8 cellular contexts compared by ENCODE assay signal in genomic region chrX:63350551-63350950, GRCh38. TPM values are rescaled to one million over a fixed set of nuclear protein-coding genes. Genes with fewer than 3 reads are reported as not detected.
A peak's percentile ranks its signal among the peaks of the same experiment; 100 is the strongest.
DNase-seq lines count a peak whose midpoint lies in the region; ATAC-seq and TF ChIP-seq lines count a peak whose summit lies in the region.

No MANE protein-coding gene starts in this region.

- peak; percentile 42 for ATAC-seq in HG02642 (IDR thresholded peaks at IDR 0.05; ENCODE audit: poor library complexity, unreplicated experiment)
- peak; percentile 67 for ATAC-seq in foreskin keratinocyte

- H3K4me3 Mint-ChIP-seq in activated T-cell treated with anti-CD3 and anti-CD28 coated beads, Interleukin-2, amount 50 U/mL, for 24 hours, result peak overlapping the region; percentile 81

- H3K27ac ChIP-seq in foreskin keratinocyte (no peak overlapping the region), osteoblast (ENCODE audit: low read depth, low read length) (peak overlapping the region; percentile 23)

- H3K36me3 ChIP-seq in osteoblast (ENCODE audit: insufficient read depth, low read length), result no peaks in the 10 kb centered on the region

- no peaks in the 10 kb centered on the region for H3K4me1 ChIP-seq in foreskin keratinocyte
- peaks cover 10% of the 10 kb centered on the region for H3K4me1 ChIP-seq in osteoblast (ENCODE audit: insufficient read depth, low read length)

- H3K9me3 Mint-ChIP-seq in activated T-cell treated with anti-CD3 and anti-CD28 coated beads, Interleukin-2, amount 50 U/mL, for 24 hours, result no peaks in the 10 kb centered on the region

- DNase-seq in stimulated activated CD4-positive, alpha-beta T cell treated with anti-CD3 and anti-CD28 coated beads, Interleukin-12 subunit alpha, Interleukin-12 subunit beta, amount 100 ng/mL, for 4 hours, result peak; percentile 9
- no peak for DNase-seq in stimulated activated CD4-positive, alpha-beta T cell treated with anti-CD3 and anti-CD28 coated beads, Interleukin-1b, Interleukin-23, amount 100 ng/mL, for 48 hours
- peak; percentile 5 for DNase-seq in NCI-H1436 treated with DMSO at 0.1 percent for 48 hours (lab: John Stamatoyannopoulos, UW)
- peak; percentile 39 for DNase-seq in activated T-cell treated with anti-CD3 and anti-CD28 coated beads, Interleukin-2, amount 50 U/mL, for 24 hours
- DNase-seq in foreskin keratinocyte, result peak; percentile 14 to 35
- DNase-seq in osteoblast (ENCODE audit: insufficient read length, low spot score, missing footprints), result no peak
- DNase-seq in activated gamma-delta T cell treated with Interleukin-2 at 50 U/mL for 16 hours, result no peak

- peak overlapping the region; percentile 69 for H3K4me3 ChIP-seq in osteoblast (ENCODE audit: insufficient read depth, low read length)

- H4K20me1 ChIP-seq in osteoblast (ENCODE audit: insufficient read depth, low read length), result no peaks in the 10 kb centered on the region

- peaks cover 4% of the 10 kb centered on the region for H3K36me3 Mint-ChIP-seq in activated T-cell treated with anti-CD3 and anti-CD28 coated beads, Interleukin-2, amount 50 U/mL, for 24 hours (ENCODE audit: low read depth)

- H3K27me3 ChIP-seq in foreskin keratinocyte, result no peaks in the 10 kb centered on the region
- no peaks in the 10 kb centered on the region for H3K27me3 ChIP-seq in osteoblast (ENCODE audit: insufficient read depth, low read length)

- peaks cover 16% of the 10 kb centered on the region for H3K4me1 Mint-ChIP-seq in activated T-cell treated with anti-CD3 and anti-CD28 coated beads, Interleukin-2, amount 50 U/mL, for 24 hours (ENCODE audit: low read depth)

- H3K79me2 ChIP-seq in osteoblast (ENCODE audit: insufficient read depth, low read length), result peaks cover 9% of the 10 kb centered on the region

- H3K9me3 ChIP-seq in osteoblast (ENCODE audit: low read depth, low read length), result no peaks in the 10 kb centered on the region

- peak overlapping the region; percentile 89 for H3K4me2 ChIP-seq in osteoblast (ENCODE audit: insufficient read depth, low read length)

- H3K27ac Mint-ChIP-seq in activated T-cell treated with anti-CD3 and anti-CD28 coated beads, Interleukin-2, amount 50 U/mL, for 24 hours, result peak overlapping the region; percentile 64

- peaks cover 18% of the 10 kb centered on the region for H3K27me3 Mint-ChIP-seq in activated T-cell treated with anti-CD3 and anti-CD28 coated beads, Interleukin-2, amount 50 U/mL, for 24 hours

- no peak for TF ChIP-seq CTCF in foreskin keratinocyte (conservative IDR thresholded peaks at IDR 0.05)
- no peak for TF ChIP-seq CTCF in osteoblast (IDR thresholded peaks at IDR 0.05; ENCODE audit: extremely low read depth, low read depth, low read length)

- peak overlapping the region; percentile 83 for H2AFZ ChIP-seq in osteoblast (ENCODE audit: low read length)

RNA-seq across cellular contexts. Expression of gene SPIN4, which starts 0.6 kb away (rescaled TPM):
- total RNA-seq in foreskin keratinocyte (6.8 and 6.9 TPM in 2 replicates), osteoblast (4.7 and 5.9 TPM in 2 replicates)
- polyA plus RNA-seq in foreskin keratinocyte, result 1.5 and 2.0 TPM in 2 replicates

Comparison
In these comparisons a context has a peak if more than half of its experiments do, and no peak if none do; other contexts are left out.
1. DNase-seq: peak in stimulated activated CD4-positive, alpha-beta T cell treated with anti-CD3 and anti-CD28 coated beads, Interleukin-12 subunit alpha, Interleukin-12 subunit beta, amount 100 ng/mL, for 4 hours (single experiment), NCI-H1436 treated with DMSO at 0.1 percent for 48 hours (single experiment), activated T-cell treated with anti-CD3 and anti-CD28 coated beads, Interleukin-2, amount 50 U/mL, for 24 hours (single experiment) and foreskin keratinocyte (2 of 2); none in stimulated activated CD4-positive, alpha-beta T cell treated with anti-CD3 and anti-CD28 coated beads, Interleukin-1b, Interleukin-23, amount 100 ng/mL, for 48 hours (single experiment), osteoblast (single experiment) and activated gamma-delta T cell treated with Interleukin-2 at 50 U/mL for 16 hours (single experiment).